In the genomic region with DNA sequence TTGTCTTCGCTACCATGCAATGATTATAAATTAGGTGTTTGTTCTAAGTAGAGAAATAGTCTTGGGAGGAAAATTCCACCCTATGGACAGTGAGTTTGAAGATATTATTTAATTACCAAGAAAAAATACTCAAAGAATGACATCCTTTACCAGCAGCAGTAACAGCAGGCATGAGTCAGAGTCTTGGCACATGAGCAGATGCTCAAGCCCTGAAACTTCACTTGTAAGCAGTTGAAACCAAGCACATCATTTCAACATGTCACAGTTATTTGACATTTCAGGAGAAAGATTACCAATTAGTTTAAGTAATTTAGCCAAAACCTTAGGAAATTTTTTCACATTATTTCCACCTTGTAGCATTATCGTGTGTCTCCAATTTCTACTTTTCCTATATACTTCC, we compare ENCODE assay signal across 1 cellular context.
TF ChIP-seq lines count a peak whose summit lies in the region.

No MANE protein-coding gene starts in this region.

TF ChIP-seq in WTC11, 78 proteins besides CTCF, POLR2A, EP300 and RAD21 (continued from another document):
- TF ChIP-seq AFF4 (CRISPR knock-in tag; IDR thresholded peaks at IDR 0.05; ENCODE audit: borderline replicate concordance) (no peak), ATF3 (CRISPR knock-in tag; conservative IDR thresholded peaks at IDR 0.05) (no peak), MAX (CRISPR knock-in tag; IDR thresholded peaks at IDR 0.05) (no peak), ZBTB21 (CRISPR knock-in tag; IDR thresholded peaks at IDR 0.05; ENCODE audit: borderline replicate concordance) (no peak), ZNF317 (CRISPR knock-in tag; IDR thresholded peaks at IDR 0.05; ENCODE audit: borderline replicate concordance, low read depth) (no peak), TEAD1 (CRISPR knock-in tag; IDR thresholded peaks at IDR 0.05) (no peak), NFATC4 (CRISPR knock-in tag; IDR thresholded peaks at IDR 0.05) (no peak), JUN (CRISPR knock-in tag; IDR thresholded peaks at IDR 0.05) (no peak), ZNF425 (CRISPR knock-in tag; conservative IDR thresholded peaks at IDR 0.05) (no peak)
- TF ChIP-seq, protein P1, sequence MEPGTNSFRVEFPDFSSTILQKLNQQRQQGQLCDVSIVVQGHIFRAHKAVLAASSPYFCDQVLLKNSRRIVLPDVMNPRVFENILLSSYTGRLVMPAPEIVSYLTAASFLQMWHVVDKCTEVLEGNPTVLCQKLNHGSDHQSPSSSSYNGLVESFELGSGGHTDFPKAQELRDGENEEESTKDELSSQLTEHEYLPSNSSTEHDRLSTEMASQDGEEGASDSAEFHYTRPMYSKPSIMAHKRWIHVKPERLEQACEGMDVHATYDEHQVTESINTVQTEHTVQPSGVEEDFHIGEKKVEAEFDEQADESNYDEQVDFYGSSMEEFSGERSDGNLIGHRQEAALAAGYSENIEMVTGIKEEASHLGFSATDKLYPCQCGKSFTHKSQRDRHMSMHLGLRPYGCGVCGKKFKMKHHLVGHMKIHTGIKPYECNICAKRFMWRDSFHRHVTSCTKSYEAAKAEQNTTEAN (CRISPR knock-in tag; IDR thresholded peaks at IDR 0.05): no peak
- TF ChIP-seq, protein P2, sequence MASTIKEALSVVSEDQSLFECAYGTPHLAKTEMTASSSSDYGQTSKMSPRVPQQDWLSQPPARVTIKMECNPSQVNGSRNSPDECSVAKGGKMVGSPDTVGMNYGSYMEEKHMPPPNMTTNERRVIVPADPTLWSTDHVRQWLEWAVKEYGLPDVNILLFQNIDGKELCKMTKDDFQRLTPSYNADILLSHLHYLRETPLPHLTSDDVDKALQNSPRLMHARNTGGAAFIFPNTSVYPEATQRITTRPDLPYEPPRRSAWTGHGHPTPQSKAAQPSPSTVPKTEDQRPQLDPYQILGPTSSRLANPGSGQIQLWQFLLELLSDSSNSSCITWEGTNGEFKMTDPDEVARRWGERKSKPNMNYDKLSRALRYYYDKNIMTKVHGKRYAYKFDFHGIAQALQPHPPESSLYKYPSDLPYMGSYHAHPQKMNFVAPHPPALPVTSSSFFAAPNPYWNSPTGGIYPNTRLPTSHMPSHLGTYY (CRISPR knock-in tag; IDR thresholded peaks at IDR 0.05): no peak
